Comparison of ENCODE assay signal across 22 cellular contexts in genomic region chr10:65838811-65839210, GRCh38.
A peak's percentile ranks its signal among the peaks of the same experiment; 100 is the strongest.
DNase-seq lines count a peak whose midpoint lies in the region; ATAC-seq, FAIRE-seq and TF ChIP-seq lines count a peak whose summit lies in the region.
"Had no signal": no experiment of that assay in that cellular context is flagged by ENCODE, and none has a peak within 500 bp of the region (broad histone marks: within the 10 kb centered on the region; RNA-seq: fewer than 3 reads in every experiment).

No MANE protein-coding gene starts in this region.

- TF ChIP-seq POLR2A in esophagus squamous epithelium (IDR thresholded peaks at IDR 0.05) = no peak

- H3K36me3 ChIP-seq in bronchial epithelial cell (ENCODE audit: control insufficient read depth, insufficient read depth, low read length) = no peaks in the 10 kb centered on the region
- H3K36me3 ChIP-seq in OCI-LY7 (ENCODE audit: insufficient read depth, low read length) = no peaks in the 10 kb centered on the region
- H3K36me3 ChIP-seq in esophagus squamous epithelium = no peaks in the 10 kb centered on the region
- H3K36me3 ChIP-seq: BLaER1 treated with 17β-estradiol and CSF1 and Interleukin-3, amounts not matched to agents 10 nM and 100 nM had no signal

- TF ChIP-seq CTCF in LNCaP clone FGC (IDR thresholded peaks at IDR 0.05; ENCODE audit: control insufficient read depth, extremely low read depth, insufficient read depth) (no peak), bronchial epithelial cell (IDR thresholded peaks at IDR 0.05; ENCODE audit: insufficient read depth, low read length, severe bottlenecking) (no peak), progenitor cell of endocrine pancreas (IDR thresholded peaks at IDR 0.05; ENCODE audit: unreplicated experiment) (no peak), OCI-LY7 (conservative IDR thresholded peaks at IDR 0.05; ENCODE audit: low read length) (no peak), esophagus squamous epithelium (IDR thresholded peaks at IDR 0.05) (no peak)

- intact Hi-C loops in OCI-LY7 (cut with micrococcal nuclease; ENCODE audit: unreplicated experiment) = no loop called here
- intact Hi-C loops in esophagus squamous epithelium (cut with DNase I) = no loop called here

- no peaks in the 10 kb centered on the region for H4K20me1 ChIP-seq in OCI-LY7 (ENCODE audit: insufficient read depth, low read length)
- H4K20me1 ChIP-seq: BLaER1 treated with 17β-estradiol and CSF1 and Interleukin-3, amounts not matched to agents 10 nM and 100 nM had no signal

- no peaks in the 10 kb centered on the region for H3K36me3 Mint-ChIP-seq in progenitor cell of endocrine pancreas (ENCODE audit: insufficient read depth)
- no peaks in the 10 kb centered on the region for H3K36me3 Mint-ChIP-seq in T-helper 17 cell (ENCODE audit: low read depth)
- H3K36me3 Mint-ChIP-seq: CD8-positive, alpha-beta memory T cell had no signal

- ATAC-seq in T-helper 17 cell = no peak
- ATAC-seq: GM23338, HCT116 had no signal

- H3K4me1 Mint-ChIP-seq in progenitor cell of endocrine pancreas (ENCODE audit: low read depth) (peaks cover 3% of the 10 kb centered on the region), T-helper 17 cell (no peaks in the 10 kb centered on the region)
- H3K4me1 Mint-ChIP-seq: CD8-positive, alpha-beta memory T cell; GM23338 had no signal

- H3K27me3 Mint-ChIP-seq in progenitor cell of endocrine pancreas (no peaks in the 10 kb centered on the region), T-helper 17 cell (no peaks in the 10 kb centered on the region)
- H3K27me3 Mint-ChIP-seq: B cell; CD8-positive, alpha-beta memory T cell had no signal

- H3K9me3 ChIP-seq in OCI-LY7 (ENCODE audit: low read length) (no peaks in the 10 kb centered on the region), esophagus squamous epithelium (no peaks in the 10 kb centered on the region), T-helper 17 cell (ENCODE audit: control insufficient read depth, low read length, poor library complexity, severe bottlenecking) (no peaks in the 10 kb centered on the region)

- no peak overlapping the region for H3K27ac ChIP-seq in OCI-LY7 (ENCODE audit: low read depth, low read length, poor library complexity, severe bottlenecking)
- H3K27ac ChIP-seq in esophagus squamous epithelium = no peak overlapping the region
- H3K27ac ChIP-seq: BLaER1 treated with 17β-estradiol and CSF1 and Interleukin-3, amounts not matched to agents 10 nM and 100 nM; HL-60 had no signal

- no TSS peak for BruUV-seq in OCI-LY7 (replicated peaks; lab: Mats Ljungman, UMichigan)

- H3K4me2 ChIP-seq in OCI-LY7 (ENCODE audit: low read length) = no peak overlapping the region
- H3K4me2 ChIP-seq: BLaER1 treated with 17β-estradiol and CSF1 and Interleukin-3, amounts not matched to agents 10 nM and 100 nM; GM23338 had no signal

- H3K79me2 ChIP-seq in OCI-LY7 (ENCODE audit: insufficient read depth, low read depth, low read length) = no peaks in the 10 kb centered on the region

- H3K4me1 ChIP-seq in OCI-LY7 (ENCODE audit: insufficient read depth, low read length, poor library complexity, severe bottlenecking) = peaks cover 5% of the 10 kb centered on the region
- H3K4me1 ChIP-seq in esophagus squamous epithelium = no peaks in the 10 kb centered on the region

- CTCF ChIA-PET in OCI-LY7 (lab: Charles Lee; ENCODE audit: unreplicated experiment) = no interaction called here

- FAIRE-seq in bronchial epithelial cell (lab: Jason Lieb, UNC) = peak; percentile 47
- FAIRE-seq: GM18507, HTR-8/SVneo had no signal

- H3K4me3 Mint-ChIP-seq in progenitor cell of endocrine pancreas (ENCODE audit: low read depth) (no peak overlapping the region), T-helper 17 cell (no peak overlapping the region)
- H3K4me3 Mint-ChIP-seq: B cell; CD8-positive, alpha-beta memory T cell; GM23338; HFFc6 had no signal

- H2AFZ ChIP-seq in OCI-LY7 (ENCODE audit: low read length) = no peak overlapping the region
- H2AFZ ChIP-seq: GM23338 had no signal

- H3K9me2 ChIP-seq in OCI-LY7 (ENCODE audit: insufficient read depth, low read length) = no peaks in the 10 kb centered on the region

- no peak overlapping the region for H3K4me3 ChIP-seq in LNCaP clone FGC (ENCODE audit: low read depth, low read length)
- H3K4me3 ChIP-seq in bronchial epithelial cell (ENCODE audit: low read depth, low read length) = no peak overlapping the region
- no peak overlapping the region for H3K4me3 ChIP-seq in OCI-LY7 (ENCODE audit: low read depth, low read length, poor library complexity, severe bottlenecking)
- no peak overlapping the region for H3K4me3 ChIP-seq in esophagus squamous epithelium
- H3K4me3 ChIP-seq: BLaER1 treated with 17β-estradiol and CSF1 and Interleukin-3, amounts not matched to agents 10 nM and 100 nM; GM23338 had no signal

- no peaks in the 10 kb centered on the region for H3K27me3 ChIP-seq in bronchial epithelial cell (ENCODE audit: control insufficient read depth, insufficient read depth, low read length)
- H3K27me3 ChIP-seq in esophagus squamous epithelium = no peaks in the 10 kb centered on the region
- H3K27me3 ChIP-seq: BLaER1 treated with 17β-estradiol and CSF1 and Interleukin-3, amounts not matched to agents 10 nM and 100 nM had no signal

- peaks cover 4% of the 10 kb centered on the region for H3K9me3 Mint-ChIP-seq in progenitor cell of endocrine pancreas (ENCODE audit: low read depth)
- H3K9me3 Mint-ChIP-seq: GM23338 had no signal

- POLR2A ChIA-PET in OCI-LY7 (lab: Charles Lee) = no interaction called here

- H3K27ac Mint-ChIP-seq in progenitor cell of endocrine pancreas = peak overlapping the region; percentile 70
- H3K27ac Mint-ChIP-seq in T-helper 17 cell = no peak overlapping the region
- H3K27ac Mint-ChIP-seq: B cell, GM23338, HFFc6 had no signal

- DNase-seq in DMS53 treated with DMSO at 0.1 percent for 48 hours (lab: John Stamatoyannopoulos, UW; ENCODE audit: unreplicated experiment) (peak; percentile 70), LNCaP clone FGC (ENCODE audit: low read depth) (peak; percentile 2), bronchial epithelial cell (ENCODE audit: low read depth) (no peak), progenitor cell of endocrine pancreas (ENCODE audit: low spot score, unreplicated experiment) (no peak), OCI-LY7 (ENCODE audit: low spot score) (no peak), esophagus squamous epithelium (lab: John Stamatoyannopoulos, UW) (no peak), T-helper 17 cell (no peak)
- DNase-seq: CD8-positive, alpha-beta memory T cell; COR-L47; DMS 273 treated with DMSO at 0.1 percent for 48 hours; DMS79; GDM1; H7; HFFc6; IMR-90 had no signal

Comparison
In these comparisons a context has a peak if more than half of its experiments do, and no peak if none do; other contexts are left out.
1. DNase-seq: peak in DMS53 treated with DMSO at 0.1 percent for 48 hours (single experiment) and LNCaP clone FGC (single experiment); none in bronchial epithelial cell (single experiment), progenitor cell of endocrine pancreas (single experiment), OCI-LY7 (single experiment), esophagus squamous epithelium (single experiment) and T-helper 17 cell (0 of 3).